8 cellular contexts compared by ENCODE assay signal in the genomic region with DNA sequence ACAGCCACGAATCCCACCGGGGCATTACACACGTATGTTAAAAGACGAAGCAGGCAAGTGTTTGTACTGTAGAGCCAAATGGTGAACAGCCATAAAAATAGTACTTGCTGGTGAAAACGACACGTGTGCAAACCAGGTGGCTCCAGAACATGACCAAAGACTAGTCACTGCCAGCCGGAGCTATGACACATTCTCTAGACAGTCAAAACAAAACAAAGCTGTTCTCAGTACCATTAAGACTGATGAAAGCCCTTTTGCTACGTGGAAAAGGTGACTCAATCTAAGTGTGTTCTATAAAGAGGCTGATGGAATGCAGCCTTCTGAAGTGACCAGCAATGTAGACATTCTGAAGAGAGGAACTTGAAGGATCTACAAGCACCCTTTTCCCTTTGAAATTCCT.
DNase-seq lines count a peak whose midpoint lies in the region; ATAC-seq and TF ChIP-seq lines count a peak whose summit lies in the region.

No MANE protein-coding gene starts in this region.

- intact Hi-C loops in body of pancreas (cut with DNase I) (no loop called here), head of caudate nucleus (cut with DNase I) (no loop called here)

- no peaks in the 10 kb centered on the region for H3K36me3 ChIP-seq in body of pancreas (replicated peaks in 1 of 2; ENCODE audit: insufficient read depth in 1 of 2, low read depth in 2 of 2)

- ATAC-seq in GM19467 (IDR thresholded peaks at IDR 0.05; ENCODE audit: unreplicated experiment) (peak; percentile 72), HG03457 (IDR thresholded peaks at IDR 0.05; ENCODE audit: unreplicated experiment) (peak; percentile 60), body of pancreas (no peak), GM19455 (IDR thresholded peaks at IDR 0.05; ENCODE audit: unreplicated experiment) (no peak)

- no peaks in the 10 kb centered on the region for H3K27me3 ChIP-seq in body of pancreas

- H3K4me3 ChIP-seq in epithelial cell of proximal tubule (ENCODE audit: low read depth, low read length), result no peak overlapping the region
- no peak overlapping the region for H3K4me3 ChIP-seq in body of pancreas

- in situ Hi-C loops in Caki2 (cut with HindIII; ENCODE audit: low pct_unique_long_range_greater_than_20kb, low sequenced_read_pairs), result no loop called here

- DNase-seq in Caki2 (ENCODE audit: low read depth), result peak; percentile 83
- peak; percentile 83 for DNase-seq in epithelial cell of proximal tubule (ENCODE audit: low read depth)
- DNase-seq in cerebellar nuclear complex (lab: John Stamatoyannopoulos, UW), result no peak
- DNase-seq in body of pancreas, result no peak
- DNase-seq in head of caudate nucleus, result no peak

- H3K4me1 ChIP-seq in body of pancreas, result no peaks in the 10 kb centered on the region

- 67 to 71% methylated on average over 8 of the region's 8 CpGs for WGBS in body of pancreas, 2 donors

- no peak overlapping the region for H3K27ac ChIP-seq in body of pancreas

- TF ChIP-seq POLR2A in body of pancreas (IDR thresholded peaks at IDR 0.05), result no peak

- no peaks in the 10 kb centered on the region for H3K9me3 ChIP-seq in body of pancreas

- TF ChIP-seq CTCF in epithelial cell of proximal tubule (conservative IDR thresholded peaks at IDR 0.05; ENCODE audit: low read depth, low read length), result no peak
- TF ChIP-seq CTCF in body of pancreas (IDR thresholded peaks at IDR 0.05), result no peak

Comparison
In these comparisons a context has a peak if more than half of its experiments do, and no peak if none do; other contexts are left out.
1. DNase-seq: peak in Caki2 (single experiment) and epithelial cell of proximal tubule (single experiment); none in cerebellar nuclear complex (0 of 2), body of pancreas (0 of 4) and head of caudate nucleus (0 of 42).
2. ATAC-seq: peak in GM19467 (single experiment) and HG03457 (single experiment); none in body of pancreas (single experiment) and GM19455 (single experiment).